ENCODE assay signal across 31 cellular contexts in genomic region chr11:131572423-131572822, GRCh38.
"Had no signal": no experiment of that assay in that cellular context is flagged by ENCODE, and none has a peak within 500 bp of the region (broad histone marks: within the 10 kb centered on the region; RNA-seq: fewer than 3 reads in every experiment).

No MANE protein-coding gene starts in this region.

- H3K27me3 ChIP-seq: breast epithelium, MG63 had no signal

- H3K36me3 ChIP-seq: breast epithelium, MG63 had no signal

- H3K27ac ChIP-seq: breast epithelium, SK-N-MC had no signal

- DNase-seq: activated B cell treated with CpG ODN at 0.5 μM for 24 hours; activated CD4-positive, alpha-beta T cell treated with anti-CD3 and anti-CD28 coated beads for 1 hour; activated CD4-positive, alpha-beta T cell treated with anti-CD3 and anti-CD28 coated beads, Interleukin-2, amount 10 ng/mL, durations not matched to agents 24 days and 14 days; activated CD4-positive, alpha-beta T cell treated with anti-CD3 and anti-CD28 coated beads, Interleukin-2, amount 50 U/mL, for 48 hours; activated CD8-positive, alpha-beta memory T cell treated with anti-CD3 and anti-CD28 coated beads, Interleukin-2, amount 10 ng/mL, durations not matched to agents 7 days and 5 days; activated effector memory CD4-positive, alpha-beta T cell treated with Interleukin-2 at 50 U/mL for 16 hours; activated naive CD4-positive, alpha-beta T cell treated with Interleukin-2 at 50 U/mL for 16 hours; activated naive CD8-positive, alpha-beta T cell treated with anti-CD3 and anti-CD28 coated beads, Interleukin-2, amount 50 U/mL, for 24 hours; activated T-cell treated with anti-CD3 and anti-CD28 coated beads, Interleukin-2, amount 50 U/mL, for 24 hours; amniotic stem cell; central memory CD4-positive, alpha-beta T cell; MG63; MV-4-11; NCI-H1105; NCI-H1436; NCI-H1694 treated with DMSO at 0.1 percent for 48 hours; NCI-H2029 treated with DMSO at 0.1 percent for 48 hours; NCI-H345; NCI-H510A; NCI-H69; NK-92 treated with Interleukin-12 subunit alpha and Interleukin-12 subunit beta, amount 100 ng/mL, for 24 hours; OCI-M1; RPMI8226; T-cell; T-helper 2 cell; T1000 had no signal

- H3K4me1 ChIP-seq: breast epithelium had no signal

- H3K9me3 ChIP-seq: breast epithelium, MG63 had no signal

- ATAC-seq: activated CD8-positive, alpha-beta memory T cell treated with anti-CD3 and anti-CD28 coated beads, Interleukin-2, amount 10 ng/mL, durations not matched to agents 7 days and 5 days; activated naive CD4-positive, alpha-beta T cell treated with anti-CD3 and anti-CD28 coated beads, Interleukin-2, amount 50 U/mL, for 72 hours; activated naive CD8-positive, alpha-beta T cell treated with anti-CD3 and anti-CD28 coated beads, Interleukin-2, amount 50 U/mL, for 24 hours; Panc1; Right ventricle myocardium inferior; T-cell had no signal

- H3K4me3 ChIP-seq: breast epithelium, MG63, SK-N-MC had no signal
